In genomic region chr3:103863381-103863780, GRCh38 we compare ENCODE assay signal across 11 cellular contexts.
"Had no signal": no experiment of that assay in that cellular context is flagged by ENCODE, and none has a peak within 500 bp of the region (broad histone marks: within the 10 kb centered on the region; RNA-seq: fewer than 3 reads in every experiment).

No MANE protein-coding gene starts in this region.

- H3K4me1 ChIP-seq: HAP-1 had no signal

- DNase-seq: GM23248, GOT3, H7, H9, HCEC 1CT, HFFc6 had no signal

- H3K27ac ChIP-seq: GM23248 had no signal

- H3K36me3 ChIP-seq: HAP-1 had no signal

- H3K9me3 ChIP-seq: HAP-1 had no signal

- H2AFZ ChIP-seq: GM23248, GM23338 had no signal

- FAIRE-seq: H1, H54 had no signal

- H3K4me2 ChIP-seq: GM23338 had no signal

- ATAC-seq: GM23338, HCT116 had no signal

- H3K9ac ChIP-seq: GM23248 had no signal

- H3K4me3 ChIP-seq: GM23248, GM23338, HAP-1 had no signal
